9 cellular contexts compared by ENCODE assay signal in the genomic region with DNA sequence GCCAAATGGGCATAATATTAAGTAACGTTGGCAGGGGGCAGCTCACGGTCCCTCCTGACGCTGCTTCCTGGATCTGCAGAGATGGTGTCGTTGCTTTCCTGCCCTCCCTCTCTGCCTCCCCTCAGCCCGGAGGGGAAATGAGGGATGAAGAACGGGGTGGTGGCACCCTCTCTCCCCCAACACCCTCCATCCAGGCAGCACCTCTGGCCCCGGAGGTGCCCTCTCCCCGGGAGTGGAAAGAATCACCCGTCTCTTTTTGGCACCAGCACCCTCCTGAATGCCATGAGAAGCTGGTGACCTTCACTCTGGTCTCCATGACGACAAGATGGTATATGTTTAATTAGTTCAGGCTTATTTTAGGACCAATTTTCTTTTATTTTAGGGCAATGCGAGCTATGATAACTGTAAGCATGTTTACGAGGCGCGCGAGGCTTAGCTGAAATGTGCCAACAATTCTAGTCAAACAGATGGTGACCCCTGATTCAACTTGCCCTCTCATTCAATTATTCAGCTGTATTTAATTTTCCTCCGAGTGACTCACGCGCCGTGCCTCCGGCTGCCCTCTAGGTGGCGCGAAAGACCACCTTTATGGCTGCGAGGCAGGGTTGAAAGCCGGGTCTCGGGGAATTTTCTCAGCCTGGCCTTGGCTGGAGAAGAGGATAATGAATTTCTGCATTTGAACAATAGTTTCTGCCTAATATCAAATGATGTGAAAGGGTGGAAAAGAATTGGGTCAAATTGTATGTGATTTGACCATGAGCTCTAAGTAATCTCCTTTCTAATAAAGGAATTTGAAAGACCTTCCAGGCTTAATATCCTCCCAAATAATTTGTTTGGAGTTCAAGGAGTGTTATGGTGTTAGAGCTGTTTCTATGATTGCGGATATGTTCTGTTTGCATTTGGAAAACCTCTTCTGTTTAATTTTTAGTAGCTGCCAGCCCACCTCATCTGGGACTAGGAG.
DNase-seq lines count a peak whose midpoint lies in the region; ATAC-seq and TF ChIP-seq lines count a peak whose summit lies in the region.
"Had no signal": no experiment of that assay in that cellular context is flagged by ENCODE, and none has a peak within 500 bp of the region (broad histone marks: within the 10 kb centered on the region; RNA-seq: fewer than 3 reads in every experiment).

No MANE protein-coding gene starts in this region.

- H4K20me1 ChIP-seq in PC-3 (ENCODE audit: low read length), result no peaks in the 10 kb centered on the region

- H3K9me2 ChIP-seq in PC-3 (replicated peaks; ENCODE audit: low read length), result no peaks in the 10 kb centered on the region

- TF ChIP-seq CTCF in PC-3 (conservative IDR thresholded peaks at IDR 0.05; ENCODE audit: low read depth, low read length) (peak; percentile 84), fibroblast of the aortic adventitia (IDR thresholded peaks at IDR 0.05; ENCODE audit: insufficient read depth, low read length) (peak; percentile 86), neutrophil (IDR thresholded peaks at IDR 0.05) (peak; percentile 67), tibial artery (IDR thresholded peaks at IDR 0.05) (peak; percentile 72 to 82)

- 0 out of 2 replicates have a peak overlapping the region, but pooled peaks have one; percentile 4 for H3K4me2 ChIP-seq in PC-3 (ENCODE audit: low read length)

- H3K9me3 ChIP-seq in PC-3 (ENCODE audit: low read length) (no peaks in the 10 kb centered on the region), neutrophil (no peaks in the 10 kb centered on the region), tibial artery (no peaks in the 10 kb centered on the region)

- intact Hi-C loops in PC-3 (cut with micrococcal nuclease), result loop anchor here (2.0 kb wide), 1 partner anchor 1542 kb away; no protein-coding TSS in a partner anchor
- intact Hi-C loops in tibial artery (cut with DNase I; ENCODE audit: low total_unique reads), result no loop called here

- in situ Hi-C loops in Caki2 (cut with HindIII; ENCODE audit: low pct_unique_long_range_greater_than_20kb, low sequenced_read_pairs), result no loop called here

- H3K4me3 ChIP-seq in PC-3 (ENCODE audit: low read length) (no peak overlapping the region), fibroblast of the aortic adventitia (ENCODE audit: low read depth, low read length) (no peak overlapping the region), neutrophil (ENCODE audit: low read depth in 1 of 2, low read length in 1 of 2) (no peak overlapping the region), tibial artery (no peak overlapping the region)

- ATAC-seq in PC-3 (peak; percentile 62), HG02610 (IDR thresholded peaks at IDR 0.05; ENCODE audit: unreplicated experiment) (no peak)

- H3K27ac ChIP-seq in PC-3 (ENCODE audit: low read length) (no peak overlapping the region), neutrophil (no peak overlapping the region), tibial artery (no peak overlapping the region)

- H3K36me3 ChIP-seq in PC-3 (ENCODE audit: low read depth, low read length) (no peaks in the 10 kb centered on the region), neutrophil (no peaks in the 10 kb centered on the region), tibial artery (no peaks in the 10 kb centered on the region)

- no peak overlapping the region for H2AFZ ChIP-seq in PC-3 (ENCODE audit: low read length)

- DNase-seq in Caki2 (ENCODE audit: low read depth) (peak; percentile 77), HS-27A (ENCODE audit: low read depth) (peak; percentile 35), PC-3 (peak; percentile 70), fibroblast of the aortic adventitia (ENCODE audit: low read depth) (peak; percentile 86), tibial artery (peak; percentile 69 to 76)
- DNase-seq in activated T-helper 1 cell treated with anti-CD3 and anti-CD28 coated beads, Interleukin-2, amount 50 U/mL, for 16 hours (ENCODE audit: low read depth in 1 of 2, low spot score in 1 of 2), result peak; percentile 10 to 17
- DNase-seq: activated B cell treated with CpG ODN at 0.5 μM for 24 hours had no signal

- H3K9ac ChIP-seq in PC-3 (ENCODE audit: low read length), result no peak overlapping the region

- no peaks in the 10 kb centered on the region for H3K27me3 ChIP-seq in PC-3 (ENCODE audit: low read length)
- peaks cover 45% of the 10 kb centered on the region for H3K27me3 ChIP-seq in neutrophil
- peaks cover 0 to 66% of the 10 kb centered on the region in 2 donors for H3K27me3 ChIP-seq in tibial artery

- no TSS peak for BruUV-seq in PC-3 (replicated peaks; lab: Mats Ljungman, UMichigan)

- CTCF ChIA-PET in PC-3 (lab: Charles Lee), result interaction anchor here (0.5 to 1.1 kb wide), 4 partner anchors 1608 to 1887 kb away, joined by 3 to 15 read pairs (median 4); no protein-coding TSS in a partner anchor

- POLR2A ChIA-PET in PC-3 (lab: Charles Lee; ENCODE audit: unreplicated experiment), result no interaction called here

- H3K4me1 ChIP-seq in PC-3 (ENCODE audit: insufficient read depth, low read length) (0 out of 2 replicates have a peak, but pooled peaks cover 3% of the 10 kb centered on the region), neutrophil (ENCODE audit: control insufficient read depth in 1 of 2, insufficient read depth in 1 of 2, low read depth in 1 of 2, low read length in 1 of 2) (no peaks in the 10 kb centered on the region), tibial artery (peaks cover 0 to 4% (median 0%) of the 10 kb centered on the region in 4 donors)

- no peaks in the 10 kb centered on the region for H3K79me2 ChIP-seq in PC-3 (ENCODE audit: low read length)

- no peaks in the 10 kb centered on the region for H3F3A ChIP-seq in PC-3 (ENCODE audit: low read length, unreplicated experiment)

Comparison
In these comparisons a context has a peak if more than half of its experiments do, and no peak if none do; other contexts are left out.
1. DNase-seq: peak in every context shown above with its lines; median percentile 86 in fibroblast of the aortic adventitia; 77 in Caki2; 72 in tibial artery; 70 in PC-3; 35 in HS-27A; 14 in activated T-helper 1 cell treated with anti-CD3 and anti-CD28 coated beads, Interleukin-2, amount 50 U/mL, for 16 hours.